9 cellular contexts compared by ENCODE assay signal in the genomic region with DNA sequence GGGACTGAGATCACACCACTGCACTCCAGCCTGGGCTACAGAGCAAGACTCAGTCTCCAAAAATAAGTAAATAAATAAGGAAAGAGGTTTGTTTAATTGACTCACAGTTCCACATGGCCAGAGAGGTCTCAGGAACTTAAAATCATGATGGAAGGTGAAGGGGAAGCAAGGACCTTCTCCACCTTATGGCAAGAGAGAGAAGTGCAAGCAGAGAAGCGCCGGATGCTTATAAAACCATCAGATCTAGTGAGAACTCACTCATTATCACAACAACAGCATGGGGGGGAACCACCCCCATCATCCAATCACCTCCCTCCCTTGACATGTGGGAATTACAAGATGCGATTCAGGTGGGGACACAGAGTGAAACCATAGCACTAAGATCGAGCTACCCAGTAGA. TPM values are rescaled to one million over a fixed set of nuclear protein-coding genes. Genes with fewer than 3 reads are reported as not detected.
DNase-seq lines count a peak whose midpoint lies in the region; ATAC-seq and TF ChIP-seq lines count a peak whose summit lies in the region.
"Had no signal": no experiment of that assay in that cellular context is flagged by ENCODE, and none has a peak within 500 bp of the region (broad histone marks: within the 10 kb centered on the region; RNA-seq: fewer than 3 reads in every experiment).

No MANE protein-coding gene starts in this region.

- no peak overlapping the region for H3K27ac Mint-ChIP-seq in immature natural killer cell

- no peaks in the 10 kb centered on the region for H3K4me1 Mint-ChIP-seq in immature natural killer cell
- H3K4me1 Mint-ChIP-seq: central memory CD8-positive, alpha-beta T cell had no signal

- H3K4me1 ChIP-seq in foreskin keratinocyte, result no peaks in the 10 kb centered on the region
- H3K4me1 ChIP-seq in ascending aorta, result no peaks in the 10 kb centered on the region

- DNase-seq in ELR (ENCODE audit: low read depth) (peak; percentile 48), NAMALWA (ENCODE audit: low spot score) (peak; percentile 61), foreskin keratinocyte (peak in 1 of 2 donors; percentile 27), NCI-H1417 (lab: John Stamatoyannopoulos, UW) (no peak), GM19240 (ENCODE audit: insufficient read length, low spot score) (no peak), immature natural killer cell (no peak), ascending aorta (ENCODE audit: low spot score in 2 of 2) (no peak)

- H3K4me3 ChIP-seq in ascending aorta, result no peak overlapping the region

- H3K4me3 Mint-ChIP-seq in immature natural killer cell, result no peak overlapping the region
- H3K4me3 Mint-ChIP-seq: central memory CD8-positive, alpha-beta T cell had no signal

- intact Hi-C loops in ascending aorta (cut with DNase I), result no loop called here

- TF ChIP-seq CTCF in foreskin keratinocyte (conservative IDR thresholded peaks at IDR 0.05), result peak; percentile 59
- peak in 1 of 3 experiments; percentile 6 for TF ChIP-seq CTCF in ascending aorta (IDR thresholded peaks at IDR 0.05)

- H3K27me3 ChIP-seq in foreskin keratinocyte (no peaks in the 10 kb centered on the region), ascending aorta (no peaks in the 10 kb centered on the region)

- H3K27ac ChIP-seq in foreskin keratinocyte, result no peak overlapping the region
- no peak overlapping the region for H3K27ac ChIP-seq in ascending aorta

- H3K9me3 Mint-ChIP-seq in immature natural killer cell, result peaks cover 0 to 15% (median 2%) of the 10 kb centered on the region in 6 donors
- H3K9me3 Mint-ChIP-seq: central memory CD8-positive, alpha-beta T cell had no signal

- H3K9me3 ChIP-seq in ascending aorta, result peaks cover 0 to 7% of the 10 kb centered on the region in 2 donors

- no peaks in the 10 kb centered on the region for H3K36me3 Mint-ChIP-seq in immature natural killer cell

- ATAC-seq in GM21526 (IDR thresholded peaks at IDR 0.05; ENCODE audit: low FRiP score, unreplicated experiment) (peak; percentile 89), foreskin keratinocyte (peak; percentile 46)

- peaks cover 0 to 8% (median 5%) of the 10 kb centered on the region in 3 donors for H3K27me3 Mint-ChIP-seq in immature natural killer cell (ENCODE audit: low read depth in 3 of 3)

- no peaks in the 10 kb centered on the region for H3K36me3 ChIP-seq in ascending aorta

RNA-seq across cellular contexts. Expression of a gene that starts 22.8 kb away (rescaled TPM):
- total RNA-seq in foreskin keratinocyte (34.2 and 48.3 TPM in 2 replicates), ascending aorta (20.9 TPM)
- polyA plus RNA-seq in foreskin keratinocyte (10.8 and 18.4 TPM in 2 replicates), immature natural killer cell (under 1 TPM in 1 of 3 donors, not detected in 2; 0.27 TPM)

Comparison
In these comparisons a context has a peak if more than half of its experiments do, and no peak if none do; other contexts are left out.
1. DNase-seq: peak in ELR (single experiment) and NAMALWA (single experiment); none in NCI-H1417 (0 of 3), GM19240 (single experiment), immature natural killer cell (0 of 3) and ascending aorta (0 of 2).